ENCODE assay signal across 10 cellular contexts in the genomic region with DNA sequence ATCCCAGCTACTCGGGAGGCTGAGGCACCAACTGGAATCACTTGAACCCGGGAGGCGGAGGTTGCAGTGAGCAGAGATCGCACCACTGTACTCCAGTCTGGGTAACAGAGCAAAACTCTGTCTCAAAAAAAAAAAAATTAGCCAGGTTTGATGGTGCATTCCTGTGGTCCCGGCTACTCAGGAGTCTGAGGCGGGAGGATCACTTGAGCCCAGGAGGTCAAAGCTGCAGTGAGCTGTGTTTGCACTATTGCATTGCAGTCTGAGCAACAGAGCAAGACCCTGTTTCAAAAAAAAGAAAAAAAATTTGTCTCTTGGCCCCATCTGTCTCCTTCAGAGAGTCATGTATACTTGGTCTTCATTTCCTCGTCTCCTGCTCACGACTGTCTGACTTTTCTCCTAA. TPM values are rescaled to one million over a fixed set of nuclear protein-coding genes. Genes with fewer than 3 reads are reported as not detected.
A peak's percentile ranks its signal among the peaks of the same experiment; 100 is the strongest.
DNase-seq lines count a peak whose midpoint lies in the region; ATAC-seq and TF ChIP-seq lines count a peak whose summit lies in the region.
"Had no signal": no experiment of that assay in that cellular context is flagged by ENCODE, and none has a peak within 500 bp of the region (broad histone marks: within the 10 kb centered on the region; RNA-seq: fewer than 3 reads in every experiment).

No MANE protein-coding gene starts in this region.

- no peaks in the 10 kb centered on the region for H3K9me3 Mint-ChIP-seq in neural progenitor cell

- TF ChIP-seq CTCF in DND-41 (IDR thresholded peaks at IDR 0.05; ENCODE audit: borderline replicate concordance, extremely low read depth, low read length, poor library complexity, severe bottlenecking) (no peak), brain microvascular endothelial cell (IDR thresholded peaks at IDR 0.05; ENCODE audit: low read depth, low read length, missing control alignments) (no peak), neural progenitor cell (IDR thresholded peaks at IDR 0.05) (no peak)

- H3K36me3 ChIP-seq in DND-41 (ENCODE audit: insufficient read depth, low read length), result peaks cover 40% of the 10 kb centered on the region
- H3K36me3 ChIP-seq in Karpas-422 (ENCODE audit: insufficient read depth, low read length), result peaks cover 20% of the 10 kb centered on the region; the same call in 1 of the 2 replicates
- peaks cover 33% of the 10 kb centered on the region for H3K36me3 ChIP-seq in brain microvascular endothelial cell (replicated peaks)
- H3K36me3 ChIP-seq in neural progenitor cell, result no peaks in the 10 kb centered on the region

- H3K4me1 Mint-ChIP-seq in neural progenitor cell, result peaks cover 21% of the 10 kb centered on the region

- no peak overlapping the region for H3K27ac Mint-ChIP-seq in neural progenitor cell

- H3K9me3 ChIP-seq in DND-41 (ENCODE audit: insufficient read depth, low read length, severe bottlenecking), result no peaks in the 10 kb centered on the region
- no peaks in the 10 kb centered on the region for H3K9me3 ChIP-seq in Karpas-422 (ENCODE audit: low read length)
- no peaks in the 10 kb centered on the region for H3K9me3 ChIP-seq in neural progenitor cell (ENCODE audit: low read depth)
- H3K9me3 ChIP-seq: testis had no signal

- H4K20me1 ChIP-seq in DND-41 (ENCODE audit: insufficient read depth, low read length) (peaks cover 11% of the 10 kb centered on the region), Karpas-422 (ENCODE audit: insufficient read depth, low read depth, low read length) (no peaks in the 10 kb centered on the region), neural progenitor cell (ENCODE audit: low read depth) (no peaks in the 10 kb centered on the region)

- H3K9me2 ChIP-seq in Karpas-422 (replicated peaks; ENCODE audit: insufficient read depth, low read length), result no peaks in the 10 kb centered on the region

- H3K4me3 ChIP-seq in DND-41 (ENCODE audit: low read depth in 1 of 2, low read length in 2 of 2) (peak overlapping the region in 1 of 2 experiments; percentile 65; a peak in 1 of 4 replicates), Karpas-422 (ENCODE audit: low read length) (peak overlapping the region; percentile 87; the same call in 1 of the 2 replicates), brain microvascular endothelial cell (ENCODE audit: low read depth, low read length) (peak overlapping the region; percentile 82), neural progenitor cell (peak overlapping the region; percentile 94)

- H3K9ac ChIP-seq in DND-41 (ENCODE audit: low read depth, low read length) (peak overlapping the region; percentile 70; the same call in 1 of the 2 replicates), Karpas-422 (ENCODE audit: low read length) (peak overlapping the region; percentile 87), neural progenitor cell (no peak overlapping the region)

- peaks cover 42% of the 10 kb centered on the region for H3F3A ChIP-seq in neural progenitor cell (ENCODE audit: low read depth)

- H3K79me2 ChIP-seq in DND-41 (ENCODE audit: insufficient read depth, low read length), result peaks cover 63% of the 10 kb centered on the region
- peaks cover 42% of the 10 kb centered on the region for H3K79me2 ChIP-seq in Karpas-422 (ENCODE audit: low read length)
- H3K79me2 ChIP-seq in neural progenitor cell (ENCODE audit: low read depth), result peaks cover 27% of the 10 kb centered on the region

- in situ Hi-C loops in brain microvascular endothelial cell (cut with HindIII; ENCODE audit: low pct_ligation_motif_present, low sequenced_read_pairs), result no loop called here

- H3K27me3 Mint-ChIP-seq in neural progenitor cell (ENCODE audit: insufficient read depth, low read depth), result peaks cover 9% of the 10 kb centered on the region

- DNase-seq in DND-41 (no peak), Karpas-422 (no peak), brain microvascular endothelial cell (no peak), neural progenitor cell (ENCODE audit: low spot score) (no peak), NCI-H524 treated with DMSO at 0.1 percent for 48 hours (lab: John Stamatoyannopoulos, UW) (no peak)
- DNase-seq: anterior cingulate cortex, foreskin keratinocyte, testis had no signal

- H3K4me1 ChIP-seq in DND-41 (ENCODE audit: insufficient read depth, low read length), result peaks cover 50% of the 10 kb centered on the region
- peaks cover 33% of the 10 kb centered on the region for H3K4me1 ChIP-seq in Karpas-422 (ENCODE audit: low read length)
- H3K4me1 ChIP-seq in neural progenitor cell, result peaks cover 10% of the 10 kb centered on the region
- H3K4me1 ChIP-seq: foreskin keratinocyte had no signal

- H2AFZ ChIP-seq in DND-41 (ENCODE audit: low read depth, low read length), result no peak overlapping the region
- no peak overlapping the region for H2AFZ ChIP-seq in Karpas-422 (ENCODE audit: low read length)
- H2AFZ ChIP-seq in neural progenitor cell (replicated peaks), result no peak overlapping the region

- H3K4me2 ChIP-seq in DND-41 (ENCODE audit: insufficient read depth, low read length), result peak overlapping the region; percentile 80
- H3K4me2 ChIP-seq in Karpas-422 (ENCODE audit: low read depth, low read length, poor library complexity, severe bottlenecking), result peak overlapping the region; percentile 98
- H3K4me2 ChIP-seq in neural progenitor cell, result peak overlapping the region; percentile 94

- H3K4me3 Mint-ChIP-seq in neural progenitor cell, result peak overlapping the region; percentile 97

- no peaks in the 10 kb centered on the region for H3K27me3 ChIP-seq in DND-41 (ENCODE audit: insufficient read depth, low read length, poor library complexity)
- no peaks in the 10 kb centered on the region for H3K27me3 ChIP-seq in Karpas-422 (ENCODE audit: low read length)
- H3K27me3 ChIP-seq in brain microvascular endothelial cell (replicated peaks), result no peaks in the 10 kb centered on the region
- H3K27me3 ChIP-seq in neural progenitor cell, result no peaks in the 10 kb centered on the region
- H3K27me3 ChIP-seq: foreskin keratinocyte, testis had no signal

- no peak for ATAC-seq in DND-41 (ENCODE audit: insufficient read depth, low read depth)
- ATAC-seq in HG03196 (IDR thresholded peaks at IDR 0.05; ENCODE audit: unreplicated experiment), result no peak
- no peak for ATAC-seq in HG02763 (IDR thresholded peaks at IDR 0.05; ENCODE audit: unreplicated experiment)
- ATAC-seq: foreskin keratinocyte had no signal

- no peak overlapping the region for H3K27ac ChIP-seq in DND-41 (ENCODE audit: low read length)
- no peak overlapping the region for H3K27ac ChIP-seq in Karpas-422 (ENCODE audit: low read length)
- peak overlapping the region; percentile 98 for H3K27ac ChIP-seq in brain microvascular endothelial cell
- no peak overlapping the region for H3K27ac ChIP-seq in neural progenitor cell
- H3K27ac ChIP-seq: foreskin keratinocyte had no signal

- peaks cover 20% of the 10 kb centered on the region for H3K36me3 Mint-ChIP-seq in neural progenitor cell

RNA-seq across cellular contexts. Expression of gene CCDC97, which starts 1.6 kb away (rescaled TPM):
- 15.5 and 17.3 TPM in 2 replicates for total RNA-seq in Karpas-422 (2014; rRNA removed; shearing (Covaris generic); ENCODE audit: low replicate concordance)
- total RNA-seq in neural progenitor cell (ENCODE audit: low replicate concordance), result 14.1 and 19.1 TPM in 2 replicates

RNA-seq across cellular contexts. Expression of gene TGFB1, which starts 42.1 kb away (rescaled TPM):
- total RNA-seq in Karpas-422 (2014; rRNA removed; shearing (Covaris generic); ENCODE audit: low replicate concordance), result 17.5 and 26.0 TPM in 2 replicates
- 0.65 and 1.3 TPM in 2 replicates for total RNA-seq in neural progenitor cell (ENCODE audit: low replicate concordance)

RNA-seq across cellular contexts. Expression of gene HNRNPUL1, which starts 47.4 kb away (rescaled TPM):
- 99.4 and 144 TPM in 2 replicates for total RNA-seq in Karpas-422 (2014; rRNA removed; shearing (Covaris generic); ENCODE audit: low replicate concordance)
- total RNA-seq in neural progenitor cell (ENCODE audit: low replicate concordance), result 126 and 188 TPM in 2 replicates

RNA-seq across cellular contexts. Expression of gene B9D2, which starts 52.3 kb away (rescaled TPM):
- total RNA-seq in Karpas-422 (2014; rRNA removed; shearing (Covaris generic); ENCODE audit: low replicate concordance), result 4.1 and 7.6 TPM in 2 replicates
- 2.5 and 5.5 TPM in 2 replicates for total RNA-seq in neural progenitor cell (ENCODE audit: low replicate concordance)
